Comparison of ENCODE assay signal across 32 cellular contexts in genomic region chr10:84248794-84249193, GRCh38. TPM values are rescaled to one million over a fixed set of nuclear protein-coding genes. Genes with fewer than 3 reads are reported as not detected.
"Had no signal": no experiment of that assay in that cellular context is flagged by ENCODE, and none has a peak within 500 bp of the region (broad histone marks: within the 10 kb centered on the region; RNA-seq: fewer than 3 reads in every experiment).

No MANE protein-coding gene starts in this region.

- FAIRE-seq: bronchial epithelial cell, colon had no signal

- H3K4me1 ChIP-seq: ascending aorta, foreskin keratinocyte, gastrocnemius medialis, heart left ventricle had no signal

- DNase-seq: activated CD4-positive, alpha-beta memory T cell treated with anti-CD3 and anti-CD28 coated beads, Interleukin-2, amount 10 ng/mL, durations not matched to agents 7 days and 5 days; activated CD4-positive, alpha-beta T cell treated with anti-CD3 and anti-CD28 coated beads for 1 hour; activated CD4-positive, alpha-beta T cell treated with anti-CD3 and anti-CD28 coated beads for 4 hours; activated CD4-positive, alpha-beta T cell treated with anti-CD3 and anti-CD28 coated beads, Interleukin-2, amount 10 ng/mL, durations not matched to agents 7 days and 5 days; activated CD4-positive, alpha-beta T cell treated with anti-CD3 and anti-CD28 coated beads, Interleukin-2, amount 50 U/mL, for 4 hours; activated gamma-delta T cell; activated naive CD4-positive, alpha-beta T cell; activated naive CD4-positive, alpha-beta T cell treated with anti-CD3 and anti-CD28 coated beads, Interleukin-2, amount 10 ng/mL, durations not matched to agents 7 days and 5 days; activated naive CD8-positive, alpha-beta T cell treated with anti-CD3 and anti-CD28 coated beads, Interleukin-2, amount 10 ng/mL, durations not matched to agents 7 days and 5 days; activated T-cell treated with anti-CD3 and anti-CD28 coated beads, Interleukin-2, amount 50 U/mL, for 1 hour; activated T-cell treated with anti-CD3 and anti-CD28 coated beads, Interleukin-2, amount 50 U/mL, for 48 hours; brain microvascular endothelial cell; cortex of kidney; dermis blood vessel endothelial cell; effector CD4-positive, alpha-beta T cell; effector memory CD8-positive, alpha-beta T cell; erythroblast; foreskin keratinocyte; gastrocnemius medialis; glutamatergic neuron; heart left ventricle; T-helper 2 cell had no signal

- H3K27me3 ChIP-seq: ascending aorta, brain microvascular endothelial cell, foreskin keratinocyte had no signal

- H3K9me3 Mint-ChIP-seq: activated CD4-positive, alpha-beta memory T cell treated with anti-CD3 and anti-CD28 coated beads, Interleukin-2, amount 10 ng/mL, durations not matched to agents 7 days and 5 days; activated CD4-positive, alpha-beta T cell treated with anti-CD3 and anti-CD28 coated beads, Interleukin-2, amount 10 ng/mL, durations not matched to agents 7 days and 5 days; activated naive CD4-positive, alpha-beta T cell treated with anti-CD3 and anti-CD28 coated beads, Interleukin-2, amount 10 ng/mL, durations not matched to agents 7 days and 5 days; activated naive CD4-positive, alpha-beta T cell treated with anti-CD3 and anti-CD28 coated beads, Interleukin-2, amount 50 U/mL, for 72 hours; activated naive CD8-positive, alpha-beta T cell treated with anti-CD3 and anti-CD28 coated beads, Interleukin-2, amount 10 ng/mL, durations not matched to agents 7 days and 5 days; activated T-helper 1 cell treated with anti-CD3 and anti-CD28 coated beads, Interleukin-12 subunit alpha, Interleukin-12 subunit beta, Interleukin-2, Interleukin-4 antibody, amounts not matched to agents 30 ng/mL and 10 ng/mL and 1 ng/mL, durations not matched to agents 14 hours and 24 hours and 36 hours; central memory CD8-positive, alpha-beta T cell; effector memory CD8-positive, alpha-beta T cell had no signal

- H3K4me3 ChIP-seq: ascending aorta, esophagus muscularis mucosa, gastrocnemius medialis, heart left ventricle had no signal

- H3K9me3 ChIP-seq: ascending aorta, gastrocnemius medialis had no signal

- H3K27ac Mint-ChIP-seq: activated CD4-positive, alpha-beta memory T cell treated with anti-CD3 and anti-CD28 coated beads, Interleukin-2, amount 10 ng/mL, durations not matched to agents 7 days and 5 days; activated CD4-positive, alpha-beta T cell treated with anti-CD3 and anti-CD28 coated beads, Interleukin-2, amount 10 ng/mL, durations not matched to agents 7 days and 5 days; activated naive CD4-positive, alpha-beta T cell treated with anti-CD3 and anti-CD28 coated beads, Interleukin-2, amount 10 ng/mL, durations not matched to agents 7 days and 5 days; activated naive CD8-positive, alpha-beta T cell treated with anti-CD3 and anti-CD28 coated beads, Interleukin-2, amount 10 ng/mL, durations not matched to agents 7 days and 5 days; activated T-helper 1 cell treated with anti-CD3 and anti-CD28 coated beads, Interleukin-12 subunit alpha, Interleukin-12 subunit beta, Interleukin-2, Interleukin-4 antibody, amounts not matched to agents 30 ng/mL and 10 ng/mL and 1 ng/mL, durations not matched to agents 14 hours and 24 hours and 36 hours; effector memory CD8-positive, alpha-beta T cell had no signal

- H3K36me3 ChIP-seq: ascending aorta, brain microvascular endothelial cell, esophagus muscularis mucosa, gastrocnemius medialis, heart left ventricle had no signal

- H3K36me3 Mint-ChIP-seq: activated naive CD4-positive, alpha-beta T cell treated with anti-CD3 and anti-CD28 coated beads, Interleukin-2, amount 10 ng/mL, durations not matched to agents 7 days and 5 days; activated naive CD4-positive, alpha-beta T cell treated with anti-CD3 and anti-CD28 coated beads, Interleukin-2, amount 50 U/mL, for 72 hours; activated naive CD8-positive, alpha-beta T cell treated with anti-CD3 and anti-CD28 coated beads, Interleukin-2, amount 10 ng/mL, durations not matched to agents 7 days and 5 days had no signal

- ATAC-seq: activated naive CD4-positive, alpha-beta T cell treated with anti-CD3 and anti-CD28 coated beads, Interleukin-2, amount 50 U/mL, for 72 hours; effector memory CD8-positive, alpha-beta T cell; foreskin keratinocyte; gastrocnemius medialis; heart left ventricle had no signal

- H3K4me1 Mint-ChIP-seq: activated CD4-positive, alpha-beta memory T cell treated with anti-CD3 and anti-CD28 coated beads, Interleukin-2, amount 10 ng/mL, durations not matched to agents 7 days and 5 days; activated CD4-positive, alpha-beta T cell treated with anti-CD3 and anti-CD28 coated beads, Interleukin-2, amount 10 ng/mL, durations not matched to agents 7 days and 5 days; activated naive CD4-positive, alpha-beta T cell treated with anti-CD3 and anti-CD28 coated beads, Interleukin-2, amount 10 ng/mL, durations not matched to agents 7 days and 5 days; activated naive CD8-positive, alpha-beta T cell treated with anti-CD3 and anti-CD28 coated beads, Interleukin-2, amount 10 ng/mL, durations not matched to agents 7 days and 5 days; central memory CD8-positive, alpha-beta T cell had no signal

- H3K27ac ChIP-seq: ascending aorta, brain microvascular endothelial cell, esophagus muscularis mucosa, foreskin keratinocyte, gastrocnemius medialis, heart left ventricle had no signal

- H3K4me3 Mint-ChIP-seq: activated CD4-positive, alpha-beta memory T cell treated with anti-CD3 and anti-CD28 coated beads, Interleukin-2, amount 10 ng/mL, durations not matched to agents 7 days and 5 days; activated CD4-positive, alpha-beta T cell treated with anti-CD3 and anti-CD28 coated beads, Interleukin-2, amount 10 ng/mL, durations not matched to agents 7 days and 5 days; activated naive CD4-positive, alpha-beta T cell treated with anti-CD3 and anti-CD28 coated beads, Interleukin-2, amount 10 ng/mL, durations not matched to agents 7 days and 5 days; activated naive CD8-positive, alpha-beta T cell treated with anti-CD3 and anti-CD28 coated beads, Interleukin-2, amount 10 ng/mL, durations not matched to agents 7 days and 5 days; activated T-helper 1 cell treated with anti-CD3 and anti-CD28 coated beads, Interleukin-12 subunit alpha, Interleukin-12 subunit beta, Interleukin-2, Interleukin-4 antibody, amounts not matched to agents 30 ng/mL and 10 ng/mL and 1 ng/mL, durations not matched to agents 14 hours and 24 hours and 36 hours; central memory CD8-positive, alpha-beta T cell; effector memory CD8-positive, alpha-beta T cell had no signal

RNA-seq across cellular contexts. Expression of gene RGR, which starts 3.9 kb away (rescaled TPM):
- total RNA-seq: activated CD4-positive, alpha-beta memory T cell treated with anti-CD3 and anti-CD28 coated beads, Interleukin-2, amount 10 ng/mL, durations not matched to agents 7 days and 5 days; activated CD4-positive, alpha-beta T cell treated with anti-CD3 and anti-CD28 coated beads, Interleukin-2, amount 10 ng/mL, durations not matched to agents 7 days and 5 days; activated naive CD4-positive, alpha-beta T cell treated with anti-CD3 and anti-CD28 coated beads, Interleukin-2, amount 50 U/mL, for 72 hours; activated naive CD8-positive, alpha-beta T cell treated with anti-CD3 and anti-CD28 coated beads, Interleukin-2, amount 10 ng/mL, durations not matched to agents 7 days and 5 days; activated T-helper 1 cell treated with anti-CD3 and anti-CD28 coated beads, Interleukin-12 subunit alpha, Interleukin-12 subunit beta, Interleukin-2, Interleukin-4 antibody, amounts not matched to agents 30 ng/mL and 10 ng/mL and 1 ng/mL, durations not matched to agents 14 hours and 24 hours and 36 hours; ascending aorta; bronchial epithelial cell; cardiac septum; chondrocyte; dermis blood vessel endothelial cell; foreskin keratinocyte; T-helper 1 cell treated with Interleukin-12 subunit alpha and Interleukin-12 subunit beta and Interleukin-4 antibody, amounts not matched to agents 30 ng/mL and 1 ng/mL, for 36 hours had no signal
- polyA plus RNA-seq: foreskin keratinocyte had no signal

RNA-seq across cellular contexts. Expression of gene LRIT1, which starts 7.4 kb away (rescaled TPM):
- total RNA-seq: activated CD4-positive, alpha-beta memory T cell treated with anti-CD3 and anti-CD28 coated beads, Interleukin-2, amount 10 ng/mL, durations not matched to agents 7 days and 5 days; activated CD4-positive, alpha-beta T cell treated with anti-CD3 and anti-CD28 coated beads, Interleukin-2, amount 10 ng/mL, durations not matched to agents 7 days and 5 days; activated naive CD4-positive, alpha-beta T cell treated with anti-CD3 and anti-CD28 coated beads, Interleukin-2, amount 50 U/mL, for 72 hours; activated naive CD8-positive, alpha-beta T cell treated with anti-CD3 and anti-CD28 coated beads, Interleukin-2, amount 10 ng/mL, durations not matched to agents 7 days and 5 days; activated T-helper 1 cell treated with anti-CD3 and anti-CD28 coated beads, Interleukin-12 subunit alpha, Interleukin-12 subunit beta, Interleukin-2, Interleukin-4 antibody, amounts not matched to agents 30 ng/mL and 10 ng/mL and 1 ng/mL, durations not matched to agents 14 hours and 24 hours and 36 hours; ascending aorta; bronchial epithelial cell; cardiac septum; chondrocyte; dermis blood vessel endothelial cell; esophagus muscularis mucosa; foreskin keratinocyte; gastrocnemius medialis; heart left ventricle; T-helper 1 cell treated with Interleukin-12 subunit alpha and Interleukin-12 subunit beta and Interleukin-4 antibody, amounts not matched to agents 30 ng/mL and 1 ng/mL, for 36 hours had no signal
- polyA plus RNA-seq: foreskin keratinocyte, heart left ventricle had no signal

RNA-seq across cellular contexts. Expression of gene LRIT2, which starts 23.4 kb away (rescaled TPM):
- total RNA-seq: activated CD4-positive, alpha-beta memory T cell treated with anti-CD3 and anti-CD28 coated beads, Interleukin-2, amount 10 ng/mL, durations not matched to agents 7 days and 5 days; activated CD4-positive, alpha-beta T cell treated with anti-CD3 and anti-CD28 coated beads, Interleukin-2, amount 10 ng/mL, durations not matched to agents 7 days and 5 days; activated naive CD4-positive, alpha-beta T cell treated with anti-CD3 and anti-CD28 coated beads, Interleukin-2, amount 50 U/mL, for 72 hours; activated naive CD8-positive, alpha-beta T cell treated with anti-CD3 and anti-CD28 coated beads, Interleukin-2, amount 10 ng/mL, durations not matched to agents 7 days and 5 days; activated T-helper 1 cell treated with anti-CD3 and anti-CD28 coated beads, Interleukin-12 subunit alpha, Interleukin-12 subunit beta, Interleukin-2, Interleukin-4 antibody, amounts not matched to agents 30 ng/mL and 10 ng/mL and 1 ng/mL, durations not matched to agents 14 hours and 24 hours and 36 hours; ascending aorta; bronchial epithelial cell; cardiac septum; chondrocyte; dermis blood vessel endothelial cell; foreskin keratinocyte; gastrocnemius medialis; heart left ventricle; T-helper 1 cell treated with Interleukin-12 subunit alpha and Interleukin-12 subunit beta and Interleukin-4 antibody, amounts not matched to agents 30 ng/mL and 1 ng/mL, for 36 hours had no signal
- polyA plus RNA-seq: foreskin keratinocyte, heart left ventricle had no signal

RNA-seq across cellular contexts. Expression of gene CDHR1, which starts 54.5 kb away (rescaled TPM):
- total RNA-seq: ascending aorta had no signal
